Comparison of ENCODE assay signal across 8 cellular contexts in the genomic region with DNA sequence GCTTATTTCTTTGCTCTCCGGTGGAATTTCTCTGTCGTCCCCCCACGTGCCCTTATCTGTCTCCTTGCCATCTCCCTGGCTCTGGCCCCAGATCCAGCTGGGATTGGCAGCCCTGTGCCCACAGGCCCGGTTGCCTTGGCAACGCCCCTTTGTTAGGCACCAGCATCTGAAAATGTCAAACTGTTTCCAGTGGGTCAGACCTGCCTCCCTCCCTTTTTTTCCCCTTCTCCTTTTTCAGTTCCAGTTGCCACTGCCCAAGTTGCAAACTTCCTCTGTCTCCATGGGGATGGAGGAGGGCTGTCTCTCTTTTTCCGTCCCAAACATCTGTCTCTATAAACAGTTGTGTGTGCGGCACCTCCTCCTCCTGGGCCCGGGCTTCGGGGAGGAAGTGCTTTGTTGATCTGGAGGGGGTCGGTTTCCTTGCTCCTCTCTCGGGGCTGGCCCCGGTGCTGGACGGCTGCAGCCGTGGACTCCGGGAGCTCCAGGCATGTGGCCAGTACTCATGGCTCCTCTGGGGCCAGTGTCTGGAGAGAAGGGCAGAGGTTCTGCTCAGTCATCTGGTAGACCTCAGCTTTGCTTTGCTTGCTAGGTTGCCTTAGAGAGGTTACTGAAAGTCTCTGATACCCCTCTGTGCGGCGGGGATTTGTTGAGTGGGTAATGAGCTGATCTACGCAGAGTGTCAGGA. TPM values are rescaled to one million over a fixed set of nuclear protein-coding genes. Genes with fewer than 3 reads are reported as not detected.
DNase-seq lines count a peak whose midpoint lies in the region; ATAC-seq, FAIRE-seq and TF ChIP-seq lines count a peak whose summit lies in the region.

No MANE protein-coding gene starts in this region.

- POLR2A ChIA-PET in GM12878 (lab: Charles Lee), result interaction anchor here (0.9 kb wide), 1 partner anchor 8 kb away, joined by 3 read pairs; no protein-coding TSS in a partner anchor

- TF ChIP-seq POLR2A in GM12878 (IDR thresholded peaks at IDR 0.05; ENCODE audit: low read depth, low read length), result no peak

- H2AFZ ChIP-seq in GM12878 (ENCODE audit: control insufficient read depth, low read depth, low read length), result no peak overlapping the region

- H3K9ac ChIP-seq in GM12878 (ENCODE audit: control insufficient read depth, insufficient read depth, low read length) (no peak overlapping the region), skeletal muscle tissue (ENCODE audit: low read depth in 1 of 3, low read length in 3 of 3) (peak overlapping the region; percentile 52 to 71 (median 66))

- ATAC-seq in GM12878, result peak; percentile 71
- no peak for ATAC-seq in HG02973 (IDR thresholded peaks at IDR 0.05; ENCODE audit: unreplicated experiment)
- no peak for ATAC-seq in HG02870 (IDR thresholded peaks at IDR 0.05; ENCODE audit: unreplicated experiment)

- no peak overlapping the region for H3K4me2 ChIP-seq in GM12878 (ENCODE audit: control insufficient read depth, insufficient read depth)

- no peak for TF ChIP-seq EP300 in GM12878 (IDR thresholded peaks at IDR 0.05; ENCODE audit: borderline replicate concordance in 1 of 2, control insufficient read depth in 1 of 2, low read depth in 2 of 2, low read length in 2 of 2)

- in situ Hi-C loops in GM12878 (cut with MboI), result no loop called here

- H3K4me3 ChIP-seq in GM12878 (no peak overlapping the region), skeletal muscle tissue (ENCODE audit: low read length in 3 of 3) (peak overlapping the region in 2 of 3 donors; percentile 42 to 48)

- RAD21 ChIA-PET in GM12878 (lab: Charles Lee; ENCODE audit: unreplicated experiment), result interaction anchor here (1.4 kb wide), 1 partner anchor 11 kb away, joined by 4 read pairs; no protein-coding TSS in a partner anchor

- 20% methylated on average over 18 of the region's 18 CpGs for WGBS in GM12878 (ENCODE audit: insufficient coverage, insufficient replicate concordance, low lambda C conversion rate, missing lambda C conversion rate)

- TF ChIP-seq RAD21 in GM12878 (IDR thresholded peaks at IDR 0.05; ENCODE audit: insufficient read depth, low read depth, low read length), result no peak

- no peaks in the 10 kb centered on the region for H3K79me2 ChIP-seq in GM12878 (ENCODE audit: control insufficient read depth, insufficient read depth, low read length)

- no peaks in the 10 kb centered on the region for H3K9me3 ChIP-seq in GM12878 (replicated peaks; ENCODE audit: control insufficient read depth, insufficient read depth, low read length)
- H3K9me3 ChIP-seq in skeletal muscle tissue (ENCODE audit: control insufficient read depth in 3 of 3, low read length in 3 of 3), result no peaks in the 10 kb centered on the region

- peaks cover 10% of the 10 kb centered on the region for H3K4me1 ChIP-seq in GM12878 (ENCODE audit: control insufficient read depth, insufficient read depth, low read length)
- H3K4me1 ChIP-seq in skeletal muscle tissue (ENCODE audit: control insufficient read depth in 3 of 3, insufficient read depth in 3 of 3, low read length in 3 of 3), result peaks cover 36 to 42% (median 38%) of the 10 kb centered on the region in 3 donors

- intact Hi-C loops in GM12878 (cut with micrococcal nuclease; ENCODE audit: unreplicated experiment), result no loop called here

- H4K20me1 ChIP-seq in GM12878 (ENCODE audit: control insufficient read depth, insufficient read depth), result no peaks in the 10 kb centered on the region

- peak; percentile 18 for FAIRE-seq in GM12878 (lab: Jason Lieb, UNC)

- no TSS peak for BruUV-seq in GM12878 (replicated peaks; lab: Mats Ljungman, UMichigan)

- no peaks in the 10 kb centered on the region for H3K27me3 ChIP-seq in GM12878 (replicated peaks in 1 of 2; ENCODE audit: control insufficient read depth in 2 of 2, insufficient read depth in 2 of 2, low read length in 1 of 2)
- H3K27me3 ChIP-seq in skeletal muscle tissue (ENCODE audit: control insufficient read depth in 3 of 3, insufficient read depth in 3 of 3, low read length in 3 of 3), result no peaks in the 10 kb centered on the region

- DNase-seq in NCI-H2227 (lab: John Stamatoyannopoulos, UW; ENCODE audit: unreplicated experiment), result peak; percentile 59
- DNase-seq in NCI-H2227 treated with DMSO at 0.1 percent for 48 hours (lab: John Stamatoyannopoulos, UW), result no peak
- peak; percentile 49 for DNase-seq in NCI-H524 treated with DMSO at 0.1 percent for 48 hours (lab: John Stamatoyannopoulos, UW)
- no peak for DNase-seq in GM12878 (ENCODE audit: low read depth, low spot score)
- peak; percentile 60 for DNase-seq in iPS-NIHi7 (ENCODE audit: extremely low spot score)

- CTCF ChIA-PET in GM12878 (lab: Yijun Ruan, JAX), result interaction anchor here (1.0 to 1.3 kb wide), 2 partner anchors 8 to 36 kb away, joined by 4 read pairs; no protein-coding TSS in a partner anchor

- no peak overlapping the region for H3K27ac ChIP-seq in GM12878 (ENCODE audit: control insufficient read depth, insufficient read depth)
- peak overlapping the region; percentile 94 for H3K27ac ChIP-seq in skeletal muscle tissue (ENCODE audit: low read depth, low read length)

- H3K36me3 ChIP-seq in GM12878 (ENCODE audit: control insufficient read depth in 2 of 2, insufficient read depth in 2 of 2, low read length in 1 of 2) (no peaks in the 10 kb centered on the region), skeletal muscle tissue (ENCODE audit: control insufficient read depth in 3 of 3, insufficient read depth in 3 of 3, low read length in 3 of 3) (no peaks in the 10 kb centered on the region)

- SMC1A ChIA-PET in GM12878 (lab: Charles Lee; ENCODE audit: uncharacterized antibody, unreplicated experiment), result interaction anchor here (2.0 kb wide), 1 partner anchor 12 kb away, joined by 7 read pairs; no protein-coding TSS in a partner anchor

- TF ChIP-seq CTCF in GM12878 (IDR thresholded peaks at IDR 0.05 in 2 of 3, conservative IDR thresholded peaks at IDR 0.05 in 1 of 3; ENCODE audit: control insufficient read depth in 2 of 3, extremely low read depth in 1 of 3, insufficient read depth in 1 of 3, low read depth in 3 of 3, low read length in 3 of 3), result no peak

TF ChIP-seq in GM12878, 131 proteins besides CTCF, POLR2A, EP300 and RAD21:
- TF ChIP-seq, protein P1, sequence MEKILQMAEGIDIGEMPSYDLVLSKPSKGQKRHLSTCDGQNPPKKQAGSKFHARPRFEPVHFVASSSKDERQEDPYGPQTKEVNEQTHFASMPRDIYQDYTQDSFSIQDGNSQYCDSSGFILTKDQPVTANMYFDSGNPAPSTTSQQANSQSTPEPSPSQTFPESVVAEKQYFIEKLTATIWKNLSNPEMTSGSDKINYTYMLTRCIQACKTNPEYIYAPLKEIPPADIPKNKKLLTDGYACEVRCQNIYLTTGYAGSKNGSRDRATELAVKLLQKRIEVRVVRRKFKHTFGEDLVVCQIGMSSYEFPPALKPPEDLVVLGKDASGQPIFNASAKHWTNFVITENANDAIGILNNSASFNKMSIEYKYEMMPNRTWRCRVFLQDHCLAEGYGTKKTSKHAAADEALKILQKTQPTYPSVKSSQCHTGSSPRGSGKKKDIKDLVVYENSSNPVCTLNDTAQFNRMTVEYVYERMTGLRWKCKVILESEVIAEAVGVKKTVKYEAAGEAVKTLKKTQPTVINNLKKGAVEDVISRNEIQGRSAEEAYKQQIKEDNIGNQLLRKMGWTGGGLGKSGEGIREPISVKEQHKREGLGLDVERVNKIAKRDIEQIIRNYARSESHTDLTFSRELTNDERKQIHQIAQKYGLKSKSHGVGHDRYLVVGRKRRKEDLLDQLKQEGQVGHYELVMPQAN (conservative IDR thresholded peaks at IDR 0.05), result no peak
- TF ChIP-seq IKZF1 (conservative IDR thresholded peaks at IDR 0.05), result peak; percentile 32; the same call in 1 of the 2 replicates
- peak; percentile 43; the same call in 1 of the 2 replicates for TF ChIP-seq SPI1 (IDR thresholded peaks at IDR 0.05; ENCODE audit: borderline replicate concordance, insufficient read depth, low read depth, low read length)
- TF ChIP-seq BMI1 (IDR thresholded peaks at IDR 0.05; ENCODE audit: borderline replicate concordance), result peak; percentile 59; the same call in 1 of the 2 replicates
- peak in 1 of 2 experiments; percentile 24; a peak in 1 of 4 replicates for TF ChIP-seq IKZF2 (IDR thresholded peaks at IDR 0.05)

RNA-seq across cellular contexts. Expression of a gene that starts 35.3 kb away (rescaled TPM):
- 4.2 and 4.3 TPM in 2 replicates for total RNA-seq in GM12878 (2013; cell fraction: nucleolus; rRNA removed)
- total RNA-seq in GM12878 (2014; rRNA removed) (1.7 and 2.0 TPM in 2 replicates), GM12878 (2014; rRNA removed; fragmentation: Illumina TruSeq; extraction: Trizol) (0.92 and 1.0 TPM in 2 replicates), GM12878 (2021) (1.8 and 2.7 TPM in 2 replicates), skeletal muscle tissue (15.7 TPM)
- 1.4 TPM for polyA plus RNA-seq in GM12878 (2011; ENCODE audit: low read depth)
- polyA plus RNA-seq in GM12878 (2011; rRNA removed) (3.5 and 3.9 TPM in 2 replicates), GM12878 (2014; fragmentation: Illumina TruSeq; extraction: Trizol) (0.40 and 0.48 TPM in 2 replicates), GM12878 (2014; fragmentation: Nextera tagmentation; extraction: Ambion mirVana) (under 1 TPM; 0.05 to 0.10 TPM), GM12878 (2014; rRNA removed) (1.0 and 1.4 TPM in 2 replicates), GM12878 (2016; fragmentation: Nextera tagmentation; extraction: Ambion mirVana) (1 to 10 TPM in 1 of 2 experiments, under 1 TPM in 1; 0.87 to 1.1 TPM)
- polyA plus RNA-seq in GM12878 (2011; cell fraction: cytosol; rRNA removed), result 4.5 and 5.4 TPM in 2 replicates
- 12.8 and 13.1 TPM in 2 replicates for polyA plus RNA-seq in GM12878 (2011; cell fraction: nucleus; rRNA removed)
- polyA plus RNA-seq in GM12878 (2012), result 3.2 and 7.9 TPM in 2 replicates
- 5.3 and 11.4 TPM in 2 replicates for polyA minus RNA-seq in GM12878 (2011; rRNA and poly(A)+ RNA removed)
- 4.1 TPM in 2 replicates for polyA minus RNA-seq in GM12878 (2011; cell fraction: cytosol; rRNA and poly(A)+ RNA removed)
- 8.9 and 12.6 TPM in 2 replicates for polyA minus RNA-seq in GM12878 (2011; cell fraction: nucleus; rRNA and poly(A)+ RNA removed)

RNA-seq across cellular contexts. Expression of a gene that starts 53.9 kb away (rescaled TPM):
- total RNA-seq in GM12878 (2013; cell fraction: nucleolus; rRNA removed), result 112 and 119 TPM in 2 replicates
- total RNA-seq in GM12878 (2014; rRNA removed), result 26.5 and 29.2 TPM in 2 replicates
- 15.0 and 15.9 TPM in 2 replicates for total RNA-seq in GM12878 (2014; rRNA removed; fragmentation: Illumina TruSeq; extraction: Trizol)
- total RNA-seq in GM12878 (2021), result 31.7 and 34.1 TPM in 2 replicates
- 14.9 TPM for polyA plus RNA-seq in GM12878 (2011; ENCODE audit: low read depth)
- polyA plus RNA-seq in GM12878 (2011; rRNA removed), result 19.4 and 28.3 TPM in 2 replicates
- polyA plus RNA-seq in GM12878 (2011; cell fraction: cytosol; rRNA removed), result 33.3 and 45.6 TPM in 2 replicates
- polyA plus RNA-seq in GM12878 (2011; cell fraction: nucleus; rRNA removed), result 145 and 149 TPM in 2 replicates
- polyA plus RNA-seq in GM12878 (2012), result 26.4 and 26.6 TPM in 2 replicates
- 13.4 and 19.1 TPM in 2 replicates for polyA plus RNA-seq in GM12878 (2014; fragmentation: Illumina TruSeq; extraction: Trizol)
- 1 to 10 TPM; 1.3 to 1.9 TPM for polyA plus RNA-seq in GM12878 (2014; fragmentation: Nextera tagmentation; extraction: Ambion mirVana)
- polyA plus RNA-seq in GM12878 (2014; rRNA removed), result 32.2 and 33.1 TPM in 2 replicates
- polyA plus RNA-seq in GM12878 (2016; fragmentation: Nextera tagmentation; extraction: Ambion mirVana), result 10 to 100 TPM; 36.3 to 37.6 TPM
- 25.3 and 42.4 TPM in 2 replicates for polyA minus RNA-seq in GM12878 (2011; rRNA and poly(A)+ RNA removed)
- polyA minus RNA-seq in GM12878 (2011; cell fraction: cytosol; rRNA and poly(A)+ RNA removed), result 11.9 TPM in 2 replicates
- polyA minus RNA-seq in GM12878 (2011; cell fraction: nucleus; rRNA and poly(A)+ RNA removed), result 41.8 and 50.4 TPM in 2 replicates
- 15.1 TPM for total RNA-seq in skeletal muscle tissue

Comparison
In these comparisons a context has a peak if more than half of its experiments do, and no peak if none do; other contexts are left out.
1. DNase-seq: peak in NCI-H2227 (single experiment), NCI-H524 treated with DMSO at 0.1 percent for 48 hours (single experiment) and iPS-NIHi7 (single experiment); none in NCI-H2227 treated with DMSO at 0.1 percent for 48 hours (single experiment) and GM12878 (single experiment).